12 cellular contexts compared by ENCODE assay signal in the genomic region with DNA sequence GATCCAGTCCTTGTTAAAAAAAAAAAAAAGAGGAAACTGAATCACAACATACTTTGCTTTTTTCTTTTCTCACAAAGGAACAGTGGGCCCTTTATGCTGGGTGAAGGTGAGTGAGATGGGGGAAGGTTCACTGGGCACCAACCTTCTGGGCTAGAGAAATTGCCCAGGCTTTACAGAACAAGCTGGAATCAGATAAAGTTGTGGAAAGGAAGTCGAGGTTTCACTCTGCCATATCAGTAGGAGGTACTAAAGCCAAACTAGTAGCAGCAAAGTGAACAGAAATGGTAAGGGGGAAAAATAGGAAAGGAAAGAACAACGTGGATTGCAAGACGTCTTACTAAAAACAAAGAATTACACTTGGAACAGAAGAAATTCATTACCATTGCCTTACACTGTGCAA. TPM values are rescaled to one million over a fixed set of nuclear protein-coding genes. Genes with fewer than 3 reads are reported as not detected.
DNase-seq lines count a peak whose midpoint lies in the region; ATAC-seq and TF ChIP-seq lines count a peak whose summit lies in the region.
"Had no signal": no experiment of that assay in that cellular context is flagged by ENCODE, and none has a peak within 500 bp of the region (broad histone marks: within the 10 kb centered on the region; RNA-seq: fewer than 3 reads in every experiment).

No MANE protein-coding gene starts in this region.

- DNase-seq in CD1c-positive myeloid dendritic cell (ENCODE audit: extremely low spot score) (peak; percentile 40), GM12865 (ENCODE audit: low read depth) (no peak), medulla oblongata (ENCODE audit: extremely low spot score) (peak; percentile 48), GM13976 (ENCODE audit: low spot score) (no peak), HFFc6 (no peak), NCI-H1436 (lab: John Stamatoyannopoulos, UW) (no peak)
- no peak for DNase-seq in activated CD8-positive, alpha-beta T cell treated with anti-CD3 and anti-CD28 coated beads for 36 hours
- DNase-seq: foreskin melanocyte, NCI-H1694 treated with DMSO at 0.1 percent for 48 hours, PC-9 had no signal

- H3K4me1 Mint-ChIP-seq in activated CD8-positive, alpha-beta T cell treated with anti-CD3 and anti-CD28 coated beads for 36 hours (ENCODE audit: low read depth) = peaks cover 64% of the 10 kb centered on the region
- peaks cover 42% of the 10 kb centered on the region for H3K4me1 Mint-ChIP-seq in HFFc6 (ENCODE audit: low read depth)

- no peak for ATAC-seq in activated CD8-positive, alpha-beta T cell treated with anti-CD3 and anti-CD28 coated beads for 36 hours
- ATAC-seq in GM18861 (IDR thresholded peaks at IDR 0.05; ENCODE audit: unreplicated experiment) = no peak

- H3K36me3 Mint-ChIP-seq in activated CD8-positive, alpha-beta T cell treated with anti-CD3 and anti-CD28 coated beads for 36 hours (ENCODE audit: low read depth) = peaks cover 31% of the 10 kb centered on the region
- H3K36me3 Mint-ChIP-seq in HFFc6 (ENCODE audit: low read depth) = no peaks in the 10 kb centered on the region

- POLR2A ChIA-PET in activated CD8-positive, alpha-beta T cell treated with anti-CD3 and anti-CD28 coated beads for 36 hours (lab: Charles Lee) = interaction anchor here (0.9 to 1.5 kb wide), 3 partner anchors 27 to 92 kb away, joined by 3 to 10 read pairs (median 3); a partner anchor contains a TSS

- peak overlapping the region; percentile 69 for H3K4me3 ChIP-seq in GM12865 (ENCODE audit: low read depth, low read length)
- H3K4me3 ChIP-seq: lung, PC-9 had no signal

- H3K4me3 Mint-ChIP-seq in activated CD8-positive, alpha-beta T cell treated with anti-CD3 and anti-CD28 coated beads for 36 hours = peak overlapping the region; percentile 87
- no peak overlapping the region for H3K4me3 Mint-ChIP-seq in HFFc6

- TF ChIP-seq CTCF in GM12865 (IDR thresholded peaks at IDR 0.05; ENCODE audit: insufficient read depth, low read depth, low read length, missing control alignments) = no peak
- no peak for TF ChIP-seq CTCF in activated CD8-positive, alpha-beta T cell treated with anti-CD3 and anti-CD28 coated beads for 36 hours (IDR thresholded peaks at IDR 0.05)
- no peak for TF ChIP-seq CTCF in GM13976 (IDR thresholded peaks at IDR 0.05; ENCODE audit: borderline replicate concordance, control extremely low read depth, extremely low read depth, insufficient read depth, missing control alignments)
- no peak for TF ChIP-seq CTCF in HFFc6 (IDR thresholded peaks at IDR 0.05)

- no peaks in the 10 kb centered on the region for H3K9me3 Mint-ChIP-seq in activated CD8-positive, alpha-beta T cell treated with anti-CD3 and anti-CD28 coated beads for 36 hours
- H3K9me3 Mint-ChIP-seq in HFFc6 = no peaks in the 10 kb centered on the region

- in situ Hi-C loops in GM13976 (cut with MboI; ENCODE audit: low sequenced_read_pairs, unreplicated experiment) = no loop called here

- H3K27me3 Mint-ChIP-seq in activated CD8-positive, alpha-beta T cell treated with anti-CD3 and anti-CD28 coated beads for 36 hours = no peaks in the 10 kb centered on the region
- peaks cover 5% of the 10 kb centered on the region for H3K27me3 Mint-ChIP-seq in HFFc6 (ENCODE audit: insufficient read depth)

- peak overlapping the region; percentile 73 for H3K27ac Mint-ChIP-seq in activated CD8-positive, alpha-beta T cell treated with anti-CD3 and anti-CD28 coated beads for 36 hours
- H3K27ac Mint-ChIP-seq in HFFc6 = no peak overlapping the region

- intact Hi-C loops in activated CD8-positive, alpha-beta T cell treated with anti-CD3 and anti-CD28 coated beads for 36 hours (cut with micrococcal nuclease) = no loop called here

- CTCF ChIA-PET in activated CD8-positive, alpha-beta T cell treated with anti-CD3 and anti-CD28 coated beads for 36 hours (lab: Charles Lee) = interaction anchor here (0.7 to 1.4 kb wide), 2 partner anchors 33 to 129 kb away, joined by 3 to 4 read pairs; no protein-coding TSS in a partner anchor

RNA-seq across cellular contexts. Expression of a gene that starts 2.9 kb away (rescaled TPM):
- 10 to 100 TPM; 34.3 to 38.6 TPM for total RNA-seq in activated CD8-positive, alpha-beta T cell treated with anti-CD3 and anti-CD28 coated beads for 36 hours
- total RNA-seq in HFFc6 (2021; fragmentation: NEBNext Ultra II Directional; extraction: Animal tissue kit (Norgen Biotek cat#: 25700)) = 10 to 100 TPM in 5 of 6 experiments, 1 to 10 TPM in 1; 8.0 to 14.6 (median 11.0) TPM

RNA-seq across cellular contexts. Expression of a gene that starts 33.5 kb away (rescaled TPM):
- total RNA-seq in activated CD8-positive, alpha-beta T cell treated with anti-CD3 and anti-CD28 coated beads for 36 hours = 10 to 100 TPM; 25.0 to 30.5 TPM
- total RNA-seq in HFFc6 (2021; fragmentation: NEBNext Ultra II Directional; extraction: Animal tissue kit (Norgen Biotek cat#: 25700)) = 10 to 100 TPM; 25.5 to 35.3 (median 29.5) TPM

Comparison
In these comparisons a context has a peak if more than half of its experiments do, and no peak if none do; other contexts are left out.
1. DNase-seq: peak in CD1c-positive myeloid dendritic cell (single experiment) and medulla oblongata (single experiment); none in GM12865 (single experiment), activated CD8-positive, alpha-beta T cell treated with anti-CD3 and anti-CD28 coated beads for 36 hours (single experiment), GM13976 (single experiment), HFFc6 (single experiment) and NCI-H1436 (single experiment).